4 cellular contexts compared by ENCODE assay signal in the genomic region with DNA sequence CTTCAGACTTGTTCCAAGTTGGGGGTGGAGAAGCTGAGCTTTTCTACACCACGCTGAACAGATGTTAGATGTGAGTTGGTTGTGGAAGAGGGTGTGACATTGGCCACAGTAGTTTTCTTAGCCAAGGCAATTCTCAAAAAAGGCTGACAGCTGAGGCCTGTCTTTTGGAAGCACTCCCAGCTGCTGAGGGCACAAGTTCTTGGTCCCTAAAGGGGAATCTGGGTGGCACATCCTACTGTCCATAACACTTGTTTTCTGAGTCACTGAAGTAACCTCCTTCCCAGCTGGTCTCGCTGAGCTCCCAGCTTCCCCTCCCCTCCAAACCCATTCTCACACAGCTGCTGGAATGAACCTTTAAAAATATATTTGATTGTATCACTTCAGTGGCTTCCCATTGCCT.
"Had no signal": no experiment of that assay in that cellular context is flagged by ENCODE, and none has a peak within 500 bp of the region (broad histone marks: within the 10 kb centered on the region; RNA-seq: fewer than 3 reads in every experiment).

No MANE protein-coding gene starts in this region.

- H3K27me3 Mint-ChIP-seq: IgD-negative memory B cell had no signal

- H3K27ac Mint-ChIP-seq: IgD-negative memory B cell had no signal

- H3K27ac ChIP-seq: HL-60 had no signal

- H3K4me1 Mint-ChIP-seq: IgD-negative memory B cell had no signal

- H3K36me3 Mint-ChIP-seq: IgD-negative memory B cell had no signal

- H3K4me3 ChIP-seq: K562 had no signal

- DNase-seq: IMR-90 had no signal

- H3K4me3 Mint-ChIP-seq: IgD-negative memory B cell had no signal
